1 cellular context compared by ENCODE assay signal in the genomic region with DNA sequence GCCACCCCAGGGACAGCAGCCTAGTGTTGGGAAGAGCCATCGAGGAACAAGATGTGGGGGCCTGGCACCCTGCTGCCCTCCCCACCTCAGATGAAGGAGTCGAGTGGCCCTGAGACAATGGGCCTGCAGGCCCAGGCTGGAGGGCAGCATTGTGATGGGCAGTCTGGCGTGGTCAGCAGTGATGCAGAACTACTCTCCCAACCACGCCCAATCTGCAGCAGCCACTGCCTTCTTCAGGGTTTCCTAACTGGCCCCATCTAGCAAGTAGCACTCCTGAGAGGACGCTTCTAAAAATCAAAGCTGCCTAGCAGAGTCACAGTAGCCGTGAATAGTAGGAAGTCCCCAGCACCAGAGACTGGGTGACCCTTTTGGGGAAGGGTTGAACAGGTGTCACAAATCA.
TF ChIP-seq lines count a peak whose summit lies in the region.

No MANE protein-coding gene starts in this region.

TF ChIP-seq in H1, 55 proteins besides CTCF, POLR2A, EP300 and RAD21:
- TF ChIP-seq EZH2 (IDR thresholded peaks at IDR 0.05; ENCODE audit: low read depth, low read length, severe bottlenecking) (no peak), SRF (IDR thresholded peaks at IDR 0.05; ENCODE audit: low read depth, low read length) (no peak), RFX5 (IDR thresholded peaks at IDR 0.05; ENCODE audit: borderline replicate concordance, low read depth, low read length) (no peak), TAF1 (IDR thresholded peaks at IDR 0.05; ENCODE audit: low read depth, low read length) (no peak), RBBP5 (IDR thresholded peaks at IDR 0.05; ENCODE audit: borderline replicate concordance, low read depth, low read length) (no peak), SIX5 (IDR thresholded peaks at IDR 0.05; ENCODE audit: low read depth, low read length) (no peak), CTBP2 (IDR thresholded peaks at IDR 0.05; ENCODE audit: borderline replicate concordance, insufficient read depth, insufficient read length, low read length) (no peak), FOSL1 (IDR thresholded peaks at IDR 0.05; ENCODE audit: insufficient read depth, low read depth, low read length) (no peak), TCF12 (IDR thresholded peaks at IDR 0.05; ENCODE audit: low read depth, low read length) (no peak), E2F6 (IDR thresholded peaks at IDR 0.05) (no peak), SUZ12 (IDR thresholded peaks at IDR 0.05; ENCODE audit: low read length) (no peak)
- TF ChIP-seq, protein P1, sequence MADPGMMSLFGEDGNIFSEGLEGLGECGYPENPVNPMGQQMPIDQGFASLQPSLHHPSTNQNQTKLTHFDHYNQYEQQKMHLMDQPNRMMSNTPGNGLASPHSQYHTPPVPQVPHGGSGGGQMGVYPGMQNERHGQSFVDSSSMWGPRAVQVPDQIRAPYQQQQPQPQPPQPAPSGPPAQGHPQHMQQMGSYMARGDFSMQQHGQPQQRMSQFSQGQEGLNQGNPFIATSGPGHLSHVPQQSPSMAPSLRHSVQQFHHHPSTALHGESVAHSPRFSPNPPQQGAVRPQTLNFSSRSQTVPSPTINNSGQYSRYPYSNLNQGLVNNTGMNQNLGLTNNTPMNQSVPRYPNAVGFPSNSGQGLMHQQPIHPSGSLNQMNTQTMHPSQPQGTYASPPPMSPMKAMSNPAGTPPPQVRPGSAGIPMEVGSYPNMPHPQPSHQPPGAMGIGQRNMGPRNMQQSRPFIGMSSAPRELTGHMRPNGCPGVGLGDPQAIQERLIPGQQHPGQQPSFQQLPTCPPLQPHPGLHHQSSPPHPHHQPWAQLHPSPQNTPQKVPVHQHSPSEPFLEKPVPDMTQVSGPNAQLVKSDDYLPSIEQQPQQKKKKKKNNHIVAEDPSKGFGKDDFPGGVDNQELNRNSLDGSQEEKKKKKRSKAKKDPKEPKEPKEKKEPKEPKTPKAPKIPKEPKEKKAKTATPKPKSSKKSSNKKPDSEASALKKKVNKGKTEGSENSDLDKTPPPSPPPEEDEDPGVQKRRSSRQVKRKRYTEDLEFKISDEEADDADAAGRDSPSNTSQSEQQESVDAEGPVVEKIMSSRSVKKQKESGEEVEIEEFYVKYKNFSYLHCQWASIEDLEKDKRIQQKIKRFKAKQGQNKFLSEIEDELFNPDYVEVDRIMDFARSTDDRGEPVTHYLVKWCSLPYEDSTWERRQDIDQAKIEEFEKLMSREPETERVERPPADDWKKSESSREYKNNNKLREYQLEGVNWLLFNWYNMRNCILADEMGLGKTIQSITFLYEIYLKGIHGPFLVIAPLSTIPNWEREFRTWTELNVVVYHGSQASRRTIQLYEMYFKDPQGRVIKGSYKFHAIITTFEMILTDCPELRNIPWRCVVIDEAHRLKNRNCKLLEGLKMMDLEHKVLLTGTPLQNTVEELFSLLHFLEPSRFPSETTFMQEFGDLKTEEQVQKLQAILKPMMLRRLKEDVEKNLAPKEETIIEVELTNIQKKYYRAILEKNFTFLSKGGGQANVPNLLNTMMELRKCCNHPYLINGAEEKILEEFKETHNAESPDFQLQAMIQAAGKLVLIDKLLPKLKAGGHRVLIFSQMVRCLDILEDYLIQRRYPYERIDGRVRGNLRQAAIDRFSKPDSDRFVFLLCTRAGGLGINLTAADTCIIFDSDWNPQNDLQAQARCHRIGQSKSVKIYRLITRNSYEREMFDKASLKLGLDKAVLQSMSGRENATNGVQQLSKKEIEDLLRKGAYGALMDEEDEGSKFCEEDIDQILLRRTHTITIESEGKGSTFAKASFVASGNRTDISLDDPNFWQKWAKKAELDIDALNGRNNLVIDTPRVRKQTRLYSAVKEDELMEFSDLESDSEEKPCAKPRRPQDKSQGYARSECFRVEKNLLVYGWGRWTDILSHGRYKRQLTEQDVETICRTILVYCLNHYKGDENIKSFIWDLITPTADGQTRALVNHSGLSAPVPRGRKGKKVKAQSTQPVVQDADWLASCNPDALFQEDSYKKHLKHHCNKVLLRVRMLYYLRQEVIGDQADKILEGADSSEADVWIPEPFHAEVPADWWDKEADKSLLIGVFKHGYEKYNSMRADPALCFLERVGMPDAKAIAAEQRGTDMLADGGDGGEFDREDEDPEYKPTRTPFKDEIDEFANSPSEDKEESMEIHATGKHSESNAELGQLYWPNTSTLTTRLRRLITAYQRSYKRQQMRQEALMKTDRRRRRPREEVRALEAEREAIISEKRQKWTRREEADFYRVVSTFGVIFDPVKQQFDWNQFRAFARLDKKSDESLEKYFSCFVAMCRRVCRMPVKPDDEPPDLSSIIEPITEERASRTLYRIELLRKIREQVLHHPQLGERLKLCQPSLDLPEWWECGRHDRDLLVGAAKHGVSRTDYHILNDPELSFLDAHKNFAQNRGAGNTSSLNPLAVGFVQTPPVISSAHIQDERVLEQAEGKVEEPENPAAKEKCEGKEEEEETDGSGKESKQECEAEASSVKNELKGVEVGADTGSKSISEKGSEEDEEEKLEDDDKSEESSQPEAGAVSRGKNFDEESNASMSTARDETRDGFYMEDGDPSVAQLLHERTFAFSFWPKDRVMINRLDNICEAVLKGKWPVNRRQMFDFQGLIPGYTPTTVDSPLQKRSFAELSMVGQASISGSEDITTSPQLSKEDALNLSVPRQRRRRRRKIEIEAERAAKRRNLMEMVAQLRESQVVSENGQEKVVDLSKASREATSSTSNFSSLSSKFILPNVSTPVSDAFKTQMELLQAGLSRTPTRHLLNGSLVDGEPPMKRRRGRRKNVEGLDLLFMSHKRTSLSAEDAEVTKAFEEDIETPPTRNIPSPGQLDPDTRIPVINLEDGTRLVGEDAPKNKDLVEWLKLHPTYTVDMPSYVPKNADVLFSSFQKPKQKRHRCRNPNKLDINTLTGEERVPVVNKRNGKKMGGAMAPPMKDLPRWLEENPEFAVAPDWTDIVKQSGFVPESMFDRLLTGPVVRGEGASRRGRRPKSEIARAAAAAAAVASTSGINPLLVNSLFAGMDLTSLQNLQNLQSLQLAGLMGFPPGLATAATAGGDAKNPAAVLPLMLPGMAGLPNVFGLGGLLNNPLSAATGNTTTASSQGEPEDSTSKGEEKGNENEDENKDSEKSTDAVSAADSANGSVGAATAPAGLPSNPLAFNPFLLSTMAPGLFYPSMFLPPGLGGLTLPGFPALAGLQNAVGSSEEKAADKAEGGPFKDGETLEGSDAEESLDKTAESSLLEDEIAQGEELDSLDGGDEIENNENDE (IDR thresholded peaks at IDR 0.05; ENCODE audit: insufficient replicate concordance, low read length), result no peak
TF ChIP-seq in H1: peak in this region for 0.
